ENCODE assay signal across 11 cellular contexts in the genomic region with DNA sequence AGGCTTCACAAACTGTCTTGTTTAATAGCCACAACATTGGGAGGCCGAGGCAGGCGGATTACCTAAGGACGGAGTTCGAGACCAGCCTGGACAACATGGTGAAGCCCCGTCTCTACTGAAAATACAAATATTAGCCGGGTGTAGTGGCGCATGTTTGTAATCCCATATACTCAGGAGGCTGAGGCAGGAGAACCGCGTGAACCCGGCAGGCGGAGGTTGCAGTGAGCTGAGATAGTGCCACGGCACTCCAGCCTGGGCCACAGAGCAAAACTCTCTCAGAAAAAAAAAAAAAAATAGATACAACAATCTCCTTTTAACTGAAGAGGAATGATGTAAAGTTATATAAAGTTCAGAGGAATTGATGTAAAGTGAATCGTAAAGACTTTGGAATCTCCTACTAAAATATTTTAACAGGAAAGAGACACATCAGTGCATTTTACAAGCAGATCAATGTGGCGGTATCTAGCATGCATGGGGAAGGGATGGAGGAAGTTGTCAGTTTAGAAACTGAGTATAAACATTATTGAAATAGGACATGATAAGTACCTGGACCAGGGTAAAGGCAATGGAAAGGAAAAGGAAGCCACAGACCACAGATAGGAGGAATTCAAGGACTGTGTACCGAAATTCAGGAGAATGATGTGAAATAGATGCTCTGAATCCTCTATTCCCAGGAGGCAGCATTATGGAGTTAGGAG. TPM values are rescaled to one million over a fixed set of nuclear protein-coding genes. Genes with fewer than 3 reads are reported as not detected.
DNase-seq lines count a peak whose midpoint lies in the region; ATAC-seq and TF ChIP-seq lines count a peak whose summit lies in the region.
"Had no signal": no experiment of that assay in that cellular context is flagged by ENCODE, and none has a peak within 500 bp of the region (broad histone marks: within the 10 kb centered on the region; RNA-seq: fewer than 3 reads in every experiment).

No MANE protein-coding gene starts in this region.

- TF ChIP-seq CTCF in SK-N-SH (IDR thresholded peaks at IDR 0.05) (no peak), OCI-LY7 (conservative IDR thresholded peaks at IDR 0.05; ENCODE audit: low read length) (no peak)

- ATAC-seq in SK-N-SH treated with all-trans-retinoic acid at 6 μM for 48 hours (no peak), HG03342 (IDR thresholded peaks at IDR 0.05; ENCODE audit: unreplicated experiment) (no peak), GM18909 (IDR thresholded peaks at IDR 0.05; ENCODE audit: poor library complexity, unreplicated experiment) (no peak)

- CTCF ChIA-PET in SK-N-SH (lab: Yijun Ruan, JAX): no interaction called here
- CTCF ChIA-PET in OCI-LY7 (lab: Charles Lee; ENCODE audit: unreplicated experiment): interaction anchor here (0.5 kb wide), 1 partner anchor 124 kb away, joined by 3 read pairs; no protein-coding TSS in a partner anchor

- POLR2A ChIA-PET in SK-N-SH (lab: Yijun Ruan, JAX): no interaction called here
- POLR2A ChIA-PET in OCI-LY7 (lab: Charles Lee): interaction anchor here (0.6 to 21.0 kb wide), 17 partner anchors 8 to 357 kb away, joined by 3 to 410 read pairs (median 11); a partner anchor contains a TSS

- no peak for TF ChIP-seq EP300 in SK-N-SH (IDR thresholded peaks at IDR 0.05; ENCODE audit: borderline replicate concordance in 1 of 2, low read depth in 1 of 2, low read length in 1 of 2)

- 98% methylated on average over 15 of the region's 15 CpGs for WGBS in SK-N-SH (ENCODE audit: low lambda C conversion rate)

- peaks cover 39 to 43% of the 10 kb centered on the region in 2 experiments; a peak in 3 of 4 replicates for H3K4me1 ChIP-seq in SK-N-SH (ENCODE audit: control insufficient read depth in 1 of 2, insufficient read depth in 2 of 2, low read depth in 1 of 2, low read length in 1 of 2)
- peaks cover 98% of the 10 kb centered on the region for H3K4me1 ChIP-seq in OCI-LY7 (ENCODE audit: insufficient read depth, low read length, poor library complexity, severe bottlenecking)
- H3K4me1 ChIP-seq in SJCRH30: peaks cover 16% of the 10 kb centered on the region

- peaks cover 28% of the 10 kb centered on the region for H3F3A ChIP-seq in SK-N-SH (replicated peaks; ENCODE audit: insufficient read depth)

- H3K36me3 ChIP-seq in SK-N-SH (replicated peaks in 1 of 2; ENCODE audit: control insufficient read depth in 1 of 2, insufficient read depth in 2 of 2, low read length in 1 of 2): no peaks in the 10 kb centered on the region
- peaks cover 34% of the 10 kb centered on the region for H3K36me3 ChIP-seq in OCI-LY7 (ENCODE audit: insufficient read depth, low read length)
- H3K36me3 ChIP-seq in SJCRH30: no peaks in the 10 kb centered on the region

- H3K9me3 ChIP-seq in SK-N-SH: no peaks in the 10 kb centered on the region
- 0 out of 2 replicates have a peak, but pooled peaks cover 5% of the 10 kb centered on the region for H3K9me3 ChIP-seq in OCI-LY7 (ENCODE audit: low read length)
- no peaks in the 10 kb centered on the region for H3K9me3 ChIP-seq in SJCRH30 (replicated peaks)

- H4K20me1 ChIP-seq in SK-N-SH (ENCODE audit: insufficient read depth) (no peaks in the 10 kb centered on the region), OCI-LY7 (ENCODE audit: insufficient read depth, low read length) (no peaks in the 10 kb centered on the region)

- no peak overlapping the region for H3K9ac ChIP-seq in SK-N-SH

- H3K27ac ChIP-seq in SK-N-SH (ENCODE audit: low read depth in 2 of 2, low read length in 1 of 2) (peak overlapping the region in 1 of 2 experiments; percentile 87; a peak in 1 of 4 replicates), OCI-LY7 (ENCODE audit: low read depth, low read length, poor library complexity, severe bottlenecking) (peak overlapping the region; percentile 99), SJCRH30 (no peak overlapping the region)
- H3K27ac ChIP-seq: dorsolateral prefrontal cortex had no signal

- no peaks in the 10 kb centered on the region for H3K9me2 ChIP-seq in SK-N-SH
- no peaks in the 10 kb centered on the region for H3K9me2 ChIP-seq in OCI-LY7 (ENCODE audit: insufficient read depth, low read length)

- H3K4me3 ChIP-seq in SK-N-SH (ENCODE audit: low read depth in 2 of 2, low read length in 1 of 2) (no peak overlapping the region), OCI-LY7 (ENCODE audit: low read depth, low read length, poor library complexity, severe bottlenecking) (peak overlapping the region; percentile 47), SJCRH30 (no peak overlapping the region)
- H3K4me3 ChIP-seq: dorsolateral prefrontal cortex had no signal

- H3K79me2 ChIP-seq in SK-N-SH (ENCODE audit: insufficient read depth) (no peaks in the 10 kb centered on the region), OCI-LY7 (ENCODE audit: insufficient read depth, low read depth, low read length) (peaks cover 92% of the 10 kb centered on the region)

- H3K27me3 ChIP-seq in SK-N-SH (ENCODE audit: insufficient read depth): no peaks in the 10 kb centered on the region
- H3K27me3 ChIP-seq in SJCRH30: no peaks in the 10 kb centered on the region
- H3K27me3 ChIP-seq: dorsolateral prefrontal cortex had no signal

- BruUV-seq in OCI-LY7 (replicated peaks; lab: Mats Ljungman, UMichigan): no TSS peak

- intact Hi-C loops in OCI-LY7 (cut with micrococcal nuclease; ENCODE audit: unreplicated experiment): loop anchor here (5.0 to 10.0 kb wide), 4 partner anchors 143 to 918 kb away; no protein-coding TSS in a partner anchor

- H3K4me2 ChIP-seq in SK-N-SH (no peak overlapping the region), OCI-LY7 (ENCODE audit: low read length) (peak overlapping the region; percentile 91)

- no peak for TF ChIP-seq RAD21 in SK-N-SH (IDR thresholded peaks at IDR 0.05; ENCODE audit: low read length)

- no peak for DNase-seq in SK-N-SH
- DNase-seq in OCI-LY7 (ENCODE audit: low spot score): no peak
- peak; percentile 36 for DNase-seq in central memory CD4-positive, alpha-beta T cell
- peak; percentile 52 for DNase-seq in stimulated activated CD8-positive, alpha-beta memory T cell treated with anti-CD3 and anti-CD28 coated beads, Interleukin-4, amount 100 ng/mL, for 48 hours
- DNase-seq in SJCRH30: no peak
- DNase-seq: dorsolateral prefrontal cortex, mesendoderm, NCI-H526 had no signal

- H2AFZ ChIP-seq in SK-N-SH (ENCODE audit: low read depth): peak overlapping the region; percentile 10; the same call in 1 of the 2 replicates
- H2AFZ ChIP-seq in OCI-LY7 (ENCODE audit: low read length): no peak overlapping the region

TF ChIP-seq in SK-N-SH, 30 proteins besides CTCF, POLR2A, EP300 and RAD21 (continues in another document):
- TF ChIP-seq MEF2A (IDR thresholded peaks at IDR 0.05; ENCODE audit: borderline replicate concordance, low read depth): no peak
- no peak for TF ChIP-seq RXRA (IDR thresholded peaks at IDR 0.05; ENCODE audit: borderline replicate concordance, low read depth)
- no peak for TF ChIP-seq RCOR1 (IDR thresholded peaks at IDR 0.05; ENCODE audit: low read length)
- TF ChIP-seq NRF1 (IDR thresholded peaks at IDR 0.05; ENCODE audit: low read depth, low read length): no peak
- no peak for TF ChIP-seq CHD2 (IDR thresholded peaks at IDR 0.05; ENCODE audit: low read length, partially characterized antibody)
- no peak for TF ChIP-seq GABPA (IDR thresholded peaks at IDR 0.05; ENCODE audit: low read depth)
- no peak for TF ChIP-seq YY1 (IDR thresholded peaks at IDR 0.05; ENCODE audit: low read depth)
- TF ChIP-seq, protein P1, sequence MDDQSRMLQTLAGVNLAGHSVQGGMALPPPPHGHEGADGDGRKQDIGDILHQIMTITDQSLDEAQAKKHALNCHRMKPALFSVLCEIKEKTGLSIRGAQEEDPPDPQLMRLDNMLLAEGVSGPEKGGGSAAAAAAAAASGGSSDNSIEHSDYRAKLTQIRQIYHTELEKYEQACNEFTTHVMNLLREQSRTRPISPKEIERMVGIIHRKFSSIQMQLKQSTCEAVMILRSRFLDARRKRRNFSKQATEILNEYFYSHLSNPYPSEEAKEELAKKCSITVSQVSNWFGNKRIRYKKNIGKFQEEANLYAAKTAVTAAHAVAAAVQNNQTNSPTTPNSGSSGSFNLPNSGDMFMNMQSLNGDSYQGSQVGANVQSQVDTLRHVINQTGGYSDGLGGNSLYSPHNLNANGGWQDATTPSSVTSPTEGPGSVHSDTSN (IDR thresholded peaks at IDR 0.05): no peak

TF ChIP-seq in SK-N-SH treated with all-trans-retinoic acid at 6 μM for 48 hours, 23 proteins besides CTCF, POLR2A, EP300 and RAD21 (continues in another document):
- TF ChIP-seq CSDC2 (CRISPR knock-in tag; IDR thresholded peaks at IDR 0.05) (no peak), ZFP30 (CRISPR knock-in tag; IDR thresholded peaks at IDR 0.05) (no peak), ZNF70 (CRISPR knock-in tag; IDR thresholded peaks at IDR 0.05) (no peak), TOX (CRISPR knock-in tag; IDR thresholded peaks at IDR 0.05; ENCODE audit: borderline replicate concordance) (no peak), OSR1 (CRISPR knock-in tag; IDR thresholded peaks at IDR 0.05) (no peak)
- TF ChIP-seq, protein P2, sequence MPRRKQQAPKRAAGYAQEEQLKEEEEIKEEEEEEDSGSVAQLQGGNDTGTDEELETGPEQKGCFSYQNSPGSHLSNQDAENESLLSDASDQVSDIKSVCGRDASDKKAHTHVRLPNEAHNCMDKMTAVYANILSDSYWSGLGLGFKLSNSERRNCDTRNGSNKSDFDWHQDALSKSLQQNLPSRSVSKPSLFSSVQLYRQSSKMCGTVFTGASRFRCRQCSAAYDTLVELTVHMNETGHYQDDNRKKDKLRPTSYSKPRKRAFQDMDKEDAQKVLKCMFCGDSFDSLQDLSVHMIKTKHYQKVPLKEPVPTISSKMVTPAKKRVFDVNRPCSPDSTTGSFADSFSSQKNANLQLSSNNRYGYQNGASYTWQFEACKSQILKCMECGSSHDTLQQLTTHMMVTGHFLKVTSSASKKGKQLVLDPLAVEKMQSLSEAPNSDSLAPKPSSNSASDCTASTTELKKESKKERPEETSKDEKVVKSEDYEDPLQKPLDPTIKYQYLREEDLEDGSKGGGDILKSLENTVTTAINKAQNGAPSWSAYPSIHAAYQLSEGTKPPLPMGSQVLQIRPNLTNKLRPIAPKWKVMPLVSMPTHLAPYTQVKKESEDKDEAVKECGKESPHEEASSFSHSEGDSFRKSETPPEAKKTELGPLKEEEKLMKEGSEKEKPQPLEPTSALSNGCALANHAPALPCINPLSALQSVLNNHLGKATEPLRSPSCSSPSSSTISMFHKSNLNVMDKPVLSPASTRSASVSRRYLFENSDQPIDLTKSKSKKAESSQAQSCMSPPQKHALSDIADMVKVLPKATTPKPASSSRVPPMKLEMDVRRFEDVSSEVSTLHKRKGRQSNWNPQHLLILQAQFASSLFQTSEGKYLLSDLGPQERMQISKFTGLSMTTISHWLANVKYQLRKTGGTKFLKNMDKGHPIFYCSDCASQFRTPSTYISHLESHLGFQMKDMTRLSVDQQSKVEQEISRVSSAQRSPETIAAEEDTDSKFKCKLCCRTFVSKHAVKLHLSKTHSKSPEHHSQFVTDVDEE (CRISPR knock-in tag; IDR thresholded peaks at IDR 0.05): no peak

RNA-seq across cellular contexts. Expression of a gene that starts 41.5 kb away (rescaled TPM):
- 0.03 and 0.11 TPM in 2 replicates for polyA plus RNA-seq in SK-N-SH (2012; rRNA removed)
- 0.05 and 0.06 TPM in 2 replicates for polyA plus RNA-seq in SK-N-SH (2012; cell fraction: cytosol; rRNA removed)
- polyA plus RNA-seq in SK-N-SH (2012; cell fraction: nucleus; rRNA removed): 0.10 TPM in 1 of 2 replicates, not detected in the other
- 161 and 177 TPM in 2 replicates for total RNA-seq in OCI-LY7 (2014; rRNA removed; shearing (Covaris generic))
- total RNA-seq in OCI-LY7 (2022): 241 and 264 TPM in 2 replicates
- total RNA-seq in SJCRH30 (2014; rRNA removed; shearing (Covaris generic)): not detected in 2 replicates

Comparison
In these comparisons a context has a peak if more than half of its experiments do, and no peak if none do; other contexts are left out.
1. DNase-seq: peak in central memory CD4-positive, alpha-beta T cell (single experiment) and stimulated activated CD8-positive, alpha-beta memory T cell treated with anti-CD3 and anti-CD28 coated beads, Interleukin-4, amount 100 ng/mL, for 48 hours (single experiment); none in SK-N-SH (single experiment), OCI-LY7 (single experiment) and SJCRH30 (0 of 2).
2. RNA of a gene that starts 41.5 kb away (total RNA-seq): 161 to 264 TPM in OCI-LY7; not detected in SJCRH30; every median in the first group is over 100 times any median in the second.